In the genomic region with DNA sequence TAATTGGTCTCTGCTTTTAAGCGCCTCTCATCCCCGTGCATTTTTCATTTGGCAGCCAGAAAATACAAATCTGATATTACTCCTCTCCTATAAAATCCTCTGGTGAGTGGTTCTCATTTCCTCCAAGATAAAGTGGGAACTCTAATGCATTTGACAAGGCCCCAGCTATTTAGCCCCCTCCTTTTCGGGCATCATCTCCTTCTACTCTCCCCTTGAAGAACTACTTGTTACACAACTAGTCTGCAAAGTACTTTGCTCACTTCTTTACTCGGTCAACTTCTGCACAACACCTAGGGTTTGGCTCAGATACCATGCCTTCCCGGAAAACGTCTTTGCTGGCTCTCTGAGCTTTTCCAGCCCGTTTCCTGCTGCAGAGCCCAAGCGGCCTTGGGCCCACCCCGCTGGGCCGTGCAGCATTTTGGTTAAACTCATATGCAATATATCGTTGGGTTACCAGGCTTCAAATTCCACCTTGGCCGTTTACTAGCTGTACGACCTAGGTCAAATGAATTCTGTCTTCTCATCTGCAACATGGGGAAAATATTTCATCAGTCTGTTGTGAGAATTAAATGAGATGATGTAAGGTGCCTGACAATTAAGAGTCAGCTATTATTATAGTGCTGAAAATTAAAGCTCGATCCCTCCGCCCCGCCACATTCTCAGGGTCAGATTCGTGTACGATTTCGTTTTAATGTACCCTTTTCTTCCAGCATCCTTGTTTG, we compare ENCODE assay signal across 2 cellular contexts.
TF ChIP-seq lines count a peak whose summit lies in the region.

No MANE protein-coding gene starts in this region.

TF ChIP-seq in HCT116, 20 proteins besides CTCF, POLR2A, EP300 and RAD21:
- TF ChIP-seq CEBPB (IDR thresholded peaks at IDR 0.05; ENCODE audit: low read depth) (peak; percentile 33; the same call in 1 of the 2 replicates), ZFX (IDR thresholded peaks at IDR 0.05) (0 out of 2 replicates have a peak, but pooled peaks have one; percentile 11), SIN3A (IDR thresholded peaks at IDR 0.05; ENCODE audit: low read depth) (peak; percentile 16; the same call in 1 of the 2 replicates)
- TF ChIP-seq, protein P1, sequence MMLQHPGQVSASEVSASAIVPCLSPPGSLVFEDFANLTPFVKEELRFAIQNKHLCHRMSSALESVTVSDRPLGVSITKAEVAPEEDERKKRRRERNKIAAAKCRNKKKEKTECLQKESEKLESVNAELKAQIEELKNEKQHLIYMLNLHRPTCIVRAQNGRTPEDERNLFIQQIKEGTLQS (IDR thresholded peaks at IDR 0.05), result no peak

TF ChIP-seq in GM12878, 131 proteins besides CTCF, POLR2A, EP300 and RAD21:
- TF ChIP-seq SIN3A (IDR thresholded peaks at IDR 0.05; ENCODE audit: low read depth, low read length), result peak; percentile 40; the same call in 1 of the 2 replicates
- TF ChIP-seq, protein P2, sequence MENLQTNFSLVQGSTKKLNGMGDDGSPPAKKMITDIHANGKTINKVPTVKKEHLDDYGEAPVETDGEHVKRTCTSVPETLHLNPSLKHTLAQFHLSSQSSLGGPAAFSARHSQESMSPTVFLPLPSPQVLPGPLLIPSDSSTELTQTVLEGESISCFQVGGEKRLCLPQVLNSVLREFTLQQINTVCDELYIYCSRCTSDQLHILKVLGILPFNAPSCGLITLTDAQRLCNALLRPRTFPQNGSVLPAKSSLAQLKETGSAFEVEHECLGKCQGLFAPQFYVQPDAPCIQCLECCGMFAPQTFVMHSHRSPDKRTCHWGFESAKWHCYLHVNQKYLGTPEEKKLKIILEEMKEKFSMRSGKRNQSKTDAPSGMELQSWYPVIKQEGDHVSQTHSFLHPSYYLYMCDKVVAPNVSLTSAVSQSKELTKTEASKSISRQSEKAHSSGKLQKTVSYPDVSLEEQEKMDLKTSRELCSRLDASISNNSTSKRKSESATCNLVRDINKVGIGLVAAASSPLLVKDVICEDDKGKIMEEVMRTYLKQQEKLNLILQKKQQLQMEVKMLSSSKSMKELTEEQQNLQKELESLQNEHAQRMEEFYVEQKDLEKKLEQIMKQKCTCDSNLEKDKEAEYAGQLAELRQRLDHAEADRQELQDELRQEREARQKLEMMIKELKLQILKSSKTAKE (IDR thresholded peaks at IDR 0.05; ENCODE audit: low read depth, poor library complexity, severe bottlenecking), result no peak
